8 cellular contexts compared by ENCODE assay signal in genomic region chr16:28975158-28975603, GRCh38. TPM values are rescaled to one million over a fixed set of nuclear protein-coding genes. Genes with fewer than 3 reads are reported as not detected.
DNase-seq lines count a peak whose midpoint lies in the region; TF ChIP-seq lines count a peak whose summit lies in the region.

No MANE protein-coding gene starts in this region.

- peaks cover 9% of the 10 kb centered on the region for H3K4me1 ChIP-seq in OCI-LY3 (ENCODE audit: low read length)
- peaks cover 5 to 6% of the 10 kb centered on the region in 2 donors for H3K4me1 ChIP-seq in neuronal stem cell (ENCODE audit: control insufficient read depth in 2 of 2, insufficient read depth in 1 of 2, low read depth in 1 of 2, low read length in 2 of 2)

- peak overlapping the region; percentile 89 for H3K27ac Mint-ChIP-seq in activated naive CD4-positive, alpha-beta T cell treated with anti-CD3 and anti-CD28 coated beads, Interleukin-2, amount 10 ng/mL, durations not matched to agents 7 days and 5 days

- H3K36me3 Mint-ChIP-seq in activated naive CD4-positive, alpha-beta T cell treated with anti-CD3 and anti-CD28 coated beads, Interleukin-2, amount 10 ng/mL, durations not matched to agents 7 days and 5 days, result peaks cover 8% of the 10 kb centered on the region

- H3K9ac ChIP-seq in OCI-LY3 (ENCODE audit: low read length) (peak overlapping the region; percentile 58), neuronal stem cell (ENCODE audit: low read depth, low read length, poor library complexity) (peak overlapping the region; percentile 92)

- no peaks in the 10 kb centered on the region for H3K27me3 ChIP-seq in OCI-LY3 (ENCODE audit: low read depth, low read length)
- no peaks in the 10 kb centered on the region for H3K27me3 ChIP-seq in neuronal stem cell (ENCODE audit: control insufficient read depth in 3 of 3, insufficient read depth in 3 of 3, low read depth in 1 of 3, low read length in 3 of 3)

- peaks cover 9% of the 10 kb centered on the region; the same call in 1 of the 2 replicates for H3K79me2 ChIP-seq in OCI-LY3 (ENCODE audit: low read length)

- CTCF ChIA-PET in activated naive CD4-positive, alpha-beta T cell treated with anti-CD3 and anti-CD28 coated beads, Interleukin-2, amount 10 ng/mL, durations not matched to agents 7 days and 5 days (lab: Charles Lee), result no interaction called here

- peaks cover 31% of the 10 kb centered on the region for H3K4me1 Mint-ChIP-seq in activated naive CD4-positive, alpha-beta T cell treated with anti-CD3 and anti-CD28 coated beads, Interleukin-2, amount 10 ng/mL, durations not matched to agents 7 days and 5 days

- H3K27ac ChIP-seq in OCI-LY3 (ENCODE audit: low read length) (no peak overlapping the region), epithelial cell of prostate (peak overlapping the region; percentile 65), neuronal stem cell (replicated peaks; ENCODE audit: low read length) (no peak overlapping the region)

- peak overlapping the region; percentile 80 for H3K18ac ChIP-seq in neuronal stem cell (ENCODE audit: low read length)

- peak overlapping the region; percentile 100 for H4K8ac ChIP-seq in neuronal stem cell (ENCODE audit: low read depth, low read length)

- H3K4ac ChIP-seq in neuronal stem cell (ENCODE audit: low read length), result peak overlapping the region; percentile 42

- peaks cover 4% of the 10 kb centered on the region for H3K79me1 ChIP-seq in neuronal stem cell (ENCODE audit: low read depth, low read length)

- H3K23ac ChIP-seq in neuronal stem cell (ENCODE audit: low read depth, low read length, poor library complexity), result peak overlapping the region; percentile 98

- peak overlapping the region; percentile 94 for H3K4me3 ChIP-seq in OCI-LY3 (ENCODE audit: low read length)
- peak overlapping the region; percentile 79 to 94 for H3K4me3 ChIP-seq in neuronal stem cell (ENCODE audit: low read length in 2 of 2)

- H3K9me3 Mint-ChIP-seq in activated naive CD4-positive, alpha-beta T cell treated with anti-CD3 and anti-CD28 coated beads, Interleukin-2, amount 10 ng/mL, durations not matched to agents 7 days and 5 days, result no peaks in the 10 kb centered on the region

- H3K4me2 ChIP-seq in OCI-LY3 (ENCODE audit: low read length) (peak overlapping the region; percentile 79), neuronal stem cell (ENCODE audit: insufficient read depth, low read length, poor library complexity, severe bottlenecking) (peak overlapping the region; percentile 88)

- H2BK120ac ChIP-seq in neuronal stem cell (ENCODE audit: low read depth, low read length), result no peak overlapping the region

- peak overlapping the region; percentile 89 for H4K91ac ChIP-seq in neuronal stem cell (ENCODE audit: low read depth, low read length, poor library complexity)

- H3K14ac ChIP-seq in neuronal stem cell (ENCODE audit: low read length), result peak overlapping the region; percentile 91

- H3K4me3 Mint-ChIP-seq in activated naive CD4-positive, alpha-beta T cell treated with anti-CD3 and anti-CD28 coated beads, Interleukin-2, amount 10 ng/mL, durations not matched to agents 7 days and 5 days, result peak overlapping the region; percentile 97

- no peaks in the 10 kb centered on the region for H4K20me1 ChIP-seq in OCI-LY3 (ENCODE audit: insufficient read depth, low read length)

- H2BK12ac ChIP-seq in neuronal stem cell (ENCODE audit: low read length), result peak overlapping the region; percentile 50

- H2BK5ac ChIP-seq in neuronal stem cell (ENCODE audit: low read length), result peak overlapping the region; percentile 78

- TF ChIP-seq CTCF in OCI-LY3 (IDR thresholded peaks at IDR 0.05; ENCODE audit: low read depth, low read length), result no peak

- H2AK5ac ChIP-seq in neuronal stem cell (ENCODE audit: low read depth, low read length), result peak overlapping the region; percentile 69

- no CpG with 5 or more reads among the region's 30 CpGs for WGBS in neuronal stem cell (ENCODE audit: extremely low coverage in 2 of 2, insufficient read length in 2 of 2, insufficient replicate concordance in 1 of 2), 2 donors

- no peaks in the 10 kb centered on the region for H3K9me3 ChIP-seq in OCI-LY3 (ENCODE audit: insufficient read depth, low read length)
- no peaks in the 10 kb centered on the region for H3K9me3 ChIP-seq in neuronal stem cell (replicated peaks in 1 of 2; ENCODE audit: control insufficient read depth in 2 of 2, insufficient read depth in 1 of 2, low read depth in 1 of 2, low read length in 2 of 2)

- no peak overlapping the region for H2BK15ac ChIP-seq in neuronal stem cell (ENCODE audit: low read length)

- H3K36me3 ChIP-seq in OCI-LY3 (replicated peaks; ENCODE audit: low read depth, low read length) (no peaks in the 10 kb centered on the region), neuronal stem cell (replicated peaks in 1 of 2; ENCODE audit: control insufficient read depth in 2 of 2, insufficient read depth in 2 of 2, low read length in 2 of 2) (peaks cover 4 to 12% of the 10 kb centered on the region in 2 donors)

- DNase-seq in activated naive CD4-positive, alpha-beta T cell treated with anti-CD3 and anti-CD28 coated beads, Interleukin-2, amount 10 ng/mL, durations not matched to agents 7 days and 5 days, result no peak
- DNase-seq in activated naive CD4-positive, alpha-beta T cell treated with anti-CD3 and anti-CD28 coated beads, Interleukin-2, amount 50 U/mL, for 16 hours, result no peak
- DNase-seq in epithelial cell of prostate (ENCODE audit: low read depth, low spot score), result no peak
- no peak for DNase-seq in neuronal stem cell (ENCODE audit: low spot score)
- DNase-seq in NCI-H2029 treated with DMSO at 0.1 percent for 48 hours (lab: John Stamatoyannopoulos, UW), result no peak
- no peak for DNase-seq in NCI-H748 (lab: John Stamatoyannopoulos, UW; ENCODE audit: unreplicated experiment)
- DNase-seq in NCI-H187 (lab: John Stamatoyannopoulos, UW), result no peak

- H3K27me3 Mint-ChIP-seq in activated naive CD4-positive, alpha-beta T cell treated with anti-CD3 and anti-CD28 coated beads, Interleukin-2, amount 10 ng/mL, durations not matched to agents 7 days and 5 days, result peaks cover 5% of the 10 kb centered on the region

- H2AFZ ChIP-seq in OCI-LY3 (ENCODE audit: low read depth, low read length), result no peak overlapping the region
- H2AFZ ChIP-seq in neuronal stem cell (ENCODE audit: low read length), result peak overlapping the region; percentile 80

RNA-seq across cellular contexts. Expression of gene SPNS1, which starts 0.6 kb away (rescaled TPM):
- polyA plus RNA-seq in neuronal stem cell (2013, experiment 1 of 2), result 21.5 TPM
- 21.8 TPM for polyA plus RNA-seq in neuronal stem cell (2013, experiment 2 of 2)

RNA-seq across cellular contexts. Expression of gene LAT, which starts 9.7 kb away (rescaled TPM):
- 1.8 TPM for polyA plus RNA-seq in neuronal stem cell (2013, experiment 1 of 2)
- polyA plus RNA-seq in neuronal stem cell (2013, experiment 2 of 2), result 1.7 TPM

RNA-seq across cellular contexts. Expression of gene NFATC2IP, which starts 24.4 kb away (rescaled TPM):
- 22.8 TPM for polyA plus RNA-seq in neuronal stem cell (2013, experiment 1 of 2)
- polyA plus RNA-seq in neuronal stem cell (2013, experiment 2 of 2), result 23.4 TPM

RNA-seq across cellular contexts. Expression of gene CD19, which starts 43.4 kb away (rescaled TPM):
- polyA plus RNA-seq in neuronal stem cell (2013, experiment 1 of 2), result 0.21 TPM
- 0.14 TPM for polyA plus RNA-seq in neuronal stem cell (2013, experiment 2 of 2)

RNA-seq across cellular contexts. Expression of gene RABEP2, which starts 50.1 kb away (rescaled TPM):
- polyA plus RNA-seq in neuronal stem cell (2013, experiment 1 of 2), result 5.9 TPM
- 5.4 TPM for polyA plus RNA-seq in neuronal stem cell (2013, experiment 2 of 2)
